29 cellular contexts compared by ENCODE assay signal in genomic region chr17:8836821-8837426, GRCh38. TPM values are rescaled to one million over a fixed set of nuclear protein-coding genes. Genes with fewer than 3 reads are reported as not detected.
DNase-seq lines count a peak whose midpoint lies in the region; ATAC-seq, FAIRE-seq and TF ChIP-seq lines count a peak whose summit lies in the region.
"Had no signal": no experiment of that assay in that cellular context is flagged by ENCODE, and none has a peak within 500 bp of the region (broad histone marks: within the 10 kb centered on the region; RNA-seq: fewer than 3 reads in every experiment).

No MANE protein-coding gene starts in this region.

- H3K36me3 Mint-ChIP-seq in GM23338 (ENCODE audit: low read depth) (no peaks in the 10 kb centered on the region), memory B cell (peaks cover 23% of the 10 kb centered on the region)
- H3K36me3 Mint-ChIP-seq: activated naive CD8-positive, alpha-beta T cell; CD4-positive, CD25-positive, alpha-beta regulatory T cell; mesothelial cell of epicardium; WTC11 had no signal

- no peak overlapping the region for H2BK120ac ChIP-seq in H1 (replicated peaks; ENCODE audit: low read depth, low read length)

- 87% methylated on average over 10 of the region's 12 CpGs; no CpG with 5 or more reads in 1 of the 2 experiments for WGBS in H1 (ENCODE audit: extremely low coverage in 1 of 2, insufficient coverage in 1 of 2, insufficient read length in 1 of 2, insufficient replicate concordance in 2 of 2, low coverage in 1 of 2, low lambda C conversion rate in 2 of 2, missing lambda C conversion rate in 1 of 2), 2 experiments

- H3F3A ChIP-seq in GM23338 (replicated peaks; ENCODE audit: low read depth) = no peaks in the 10 kb centered on the region

- H3K18ac ChIP-seq in H1 (ENCODE audit: extremely low read depth, low read length) = no peak overlapping the region; the same call in 1 of the 2 replicates

- H4K20me1 ChIP-seq in GM23338 (replicated peaks; ENCODE audit: insufficient read depth) (no peaks in the 10 kb centered on the region), H1 (replicated peaks in 1 of 2; ENCODE audit: control insufficient read depth in 1 of 2, insufficient read depth in 2 of 2, low read length in 2 of 2) (no peaks in the 10 kb centered on the region)

- H4K5ac ChIP-seq in H1 (ENCODE audit: insufficient read length, low read depth, low read length) = peak overlapping the region; percentile 4

- CTCF ChIA-PET in H1 (lab: Charles Lee; ENCODE audit: partially characterized antibody) = interaction anchor here (0.8 to 1.6 kb wide), 4 partner anchors 9 to 52 kb away, joined by 3 to 8 read pairs (median 4); no protein-coding TSS in a partner anchor

- no peak overlapping the region for H2AK5ac ChIP-seq in H1 (ENCODE audit: low read depth, low read length)

- H3K27ac ChIP-seq in GM23338 (ENCODE audit: low read depth) = no peak overlapping the region
- H3K27ac ChIP-seq in H1 (ENCODE audit: low read depth, low read length) = no peak overlapping the region
- H3K27ac ChIP-seq in vagina = no peak overlapping the region
- H3K27ac ChIP-seq: epithelial cell of prostate, skin epidermis, tibial nerve had no signal

- H3K79me2 ChIP-seq in GM23338 (replicated peaks; ENCODE audit: insufficient read depth) (no peaks in the 10 kb centered on the region), H1 (ENCODE audit: control insufficient read depth in 1 of 2, insufficient read depth in 2 of 2, low read length in 2 of 2) (no peaks in the 10 kb centered on the region)

- H2BK12ac ChIP-seq in H1 (ENCODE audit: low read depth, low read length) = 0 out of 2 replicates have a peak overlapping the region, but pooled peaks have one; percentile 62

- H3K9me3 Mint-ChIP-seq in GM23338 (peaks cover 3% of the 10 kb centered on the region; the same call in 1 of the 3 replicates), memory B cell (no peaks in the 10 kb centered on the region)
- H3K9me3 Mint-ChIP-seq: CD4-positive, CD25-positive, alpha-beta regulatory T cell had no signal

- H3K79me1 ChIP-seq in H1 (ENCODE audit: low read depth, low read length) = no peaks in the 10 kb centered on the region

- no peak for TF ChIP-seq CTCF in GM23338 (conservative IDR thresholded peaks at IDR 0.05; ENCODE audit: low read depth in 2 of 2)
- no peak for TF ChIP-seq CTCF in H1 (IDR thresholded peaks at IDR 0.05; ENCODE audit: control extremely low read depth in 1 of 3, insufficient read depth in 1 of 3, low read depth in 1 of 3, low read length in 3 of 3)
- TF ChIP-seq CTCF in vagina (IDR thresholded peaks at IDR 0.05) = no peak

- no peak for TF ChIP-seq EP300 in H1 (IDR thresholded peaks at IDR 0.05; ENCODE audit: borderline replicate concordance in 1 of 2, low read depth in 2 of 2, low read length in 2 of 2)

- no peak overlapping the region for H2BK15ac ChIP-seq in H1 (ENCODE audit: low read length)

- H2BK5ac ChIP-seq in H1 (ENCODE audit: low read depth, low read length) = no peak overlapping the region

- H3K4me1 Mint-ChIP-seq in GM23338 (peaks cover 13% of the 10 kb centered on the region), memory B cell (no peaks in the 10 kb centered on the region)
- H3K4me1 Mint-ChIP-seq: CD4-positive, CD25-positive, alpha-beta regulatory T cell; naive B cell had no signal

- H3K4me3 ChIP-seq in GM23338 (no peak overlapping the region), H1 (ENCODE audit: extremely low read depth in 1 of 4, insufficient read depth in 2 of 4, low read depth in 3 of 4, low read length in 4 of 4) (no peak overlapping the region), vagina (no peak overlapping the region)
- H3K4me3 ChIP-seq: HAP-1, skin epidermis, tibial nerve had no signal

- intact Hi-C loops in vagina (cut with DNase I) = no loop called here

- TF ChIP-seq POLR2A in H1 (IDR thresholded peaks at IDR 0.05; ENCODE audit: control extremely low read depth in 1 of 2, low read depth in 2 of 2, low read length in 2 of 2) (no peak), vagina (IDR thresholded peaks at IDR 0.05) (no peak)

- no peaks in the 10 kb centered on the region for H3K36me3 ChIP-seq in GM23338 (ENCODE audit: insufficient read depth)
- H3K36me3 ChIP-seq in H1 (ENCODE audit: control insufficient read depth in 2 of 4, insufficient read depth in 4 of 4, low read length in 3 of 4) = no peaks in the 10 kb centered on the region
- no peaks in the 10 kb centered on the region for H3K36me3 ChIP-seq in vagina
- H3K36me3 ChIP-seq: HAP-1, tibial nerve had no signal

- TF ChIP-seq RAD21 in H1 (IDR thresholded peaks at IDR 0.05 in 1 of 2, conservative IDR thresholded peaks at IDR 0.05 in 1 of 2; ENCODE audit: low read depth in 2 of 2, low read length in 2 of 2) = no peak

- peak overlapping the region; percentile 7 for H4K91ac ChIP-seq in H1 (replicated peaks; ENCODE audit: insufficient read length, low read length)

- H3K27me3 ChIP-seq in GM23338 (ENCODE audit: insufficient read depth) = no peaks in the 10 kb centered on the region
- H3K27me3 ChIP-seq in H1 (replicated peaks in 1 of 4; ENCODE audit: control insufficient read depth in 3 of 4, extremely low read depth in 1 of 4, insufficient read depth in 3 of 4, low read length in 3 of 4) = no peaks in the 10 kb centered on the region
- H3K27me3 ChIP-seq in vagina = no peaks in the 10 kb centered on the region
- H3K27me3 ChIP-seq: tibial nerve had no signal

- no peak overlapping the region for H3K4me3 Mint-ChIP-seq in GM23338
- H3K4me3 Mint-ChIP-seq in memory B cell = no peak overlapping the region
- H3K4me3 Mint-ChIP-seq: activated naive CD8-positive, alpha-beta T cell; CD4-positive, CD25-positive, alpha-beta regulatory T cell; mesothelial cell of epicardium; naive B cell; WTC11 had no signal

- H3K4me1 ChIP-seq in GM23338 (ENCODE audit: insufficient read depth) = no peaks in the 10 kb centered on the region; the same call in 1 of the 2 replicates
- peaks cover 0 to 5% (median 4%) of the 10 kb centered on the region in 4 experiments; a peak in 6 of 7 replicates for H3K4me1 ChIP-seq in H1 (replicated peaks in 1 of 4; ENCODE audit: control insufficient read depth in 3 of 4, insufficient read depth in 4 of 4, low read length in 3 of 4)
- H3K4me1 ChIP-seq in vagina = no peaks in the 10 kb centered on the region
- H3K4me1 ChIP-seq: HAP-1, tibial nerve had no signal

- DNase-seq in GM23338 (ENCODE audit: low spot score) = no peak
- DNase-seq in H1 (ENCODE audit: low read depth in 1 of 2, low spot score in 2 of 2) = peak in 1 of 2 experiments; percentile 36
- peak in 1 of 2 donors; percentile 6 for DNase-seq in memory B cell (ENCODE audit: low spot score in 2 of 2)
- peak; percentile 52 to 72 for DNase-seq in vagina (ENCODE audit: extremely low spot score in 2 of 2)
- DNase-seq in urothelium cell line (ENCODE audit: low spot score) = no peak
- no peak for DNase-seq in AG08396 (ENCODE audit: low spot score)
- DNase-seq: activated CD4-positive, alpha-beta T cell treated with anti-CD3 and anti-CD28 coated beads, Interleukin-2, amount 50 U/mL, for 1 hour; activated effector memory CD4-positive, alpha-beta T cell treated with Interleukin-2 at 50 U/mL for 16 hours; anterior cingulate cortex; CD4-positive, CD25-positive, alpha-beta regulatory T cell; effector CD8-positive, alpha-beta T cell; glutamatergic neuron; kidney; naive B cell; NCI-H1092; NCI-H187; NCI-H2171 treated with DMSO at 0.1 percent for 48 hours; NCI-H526 treated with DMSO at 0.1 percent for 48 hours; nucleus accumbens; Right ventricle myocardium superior had no signal

- POLR2A ChIA-PET in H1 (lab: Charles Lee; ENCODE audit: partially characterized antibody) = interaction anchor here (0.9 to 1.3 kb wide), 3 partner anchors 21 to 230 kb away, joined by 3 read pairs; no protein-coding TSS in a partner anchor

- no peak overlapping the region for H3K56ac ChIP-seq in H1 (replicated peaks; ENCODE audit: insufficient read length, low read depth, low read length)

- H3K4me2 ChIP-seq in GM23338 = no peak overlapping the region
- H3K4me2 ChIP-seq in H1 (ENCODE audit: insufficient read depth in 1 of 2, low read depth in 2 of 2, low read length in 2 of 2) = no peak overlapping the region

- no peaks in the 10 kb centered on the region for H3K9me2 ChIP-seq in GM23338 (ENCODE audit: insufficient read depth)

- no peak overlapping the region for H3K14ac ChIP-seq in H1 (ENCODE audit: insufficient read length)

- H2AFZ ChIP-seq in GM23338 = peak overlapping the region; percentile 74; the same call in 1 of the 2 replicates
- H2AFZ ChIP-seq in H1 (ENCODE audit: low read length) = peak overlapping the region; percentile 92; the same call in 1 of the 2 replicates

- peaks cover 7% of the 10 kb centered on the region for H3K27me3 Mint-ChIP-seq in GM23338 (ENCODE audit: insufficient read depth, low read depth, poor library complexity)
- H3K27me3 Mint-ChIP-seq in memory B cell = no peaks in the 10 kb centered on the region
- H3K27me3 Mint-ChIP-seq: activated naive CD8-positive, alpha-beta T cell had no signal

- no peaks in the 10 kb centered on the region for H3K9me3 ChIP-seq in H1 (ENCODE audit: insufficient read depth in 2 of 2, low read depth in 1 of 2, low read length in 1 of 2)
- H3K9me3 ChIP-seq in vagina = no peaks in the 10 kb centered on the region
- H3K9me3 ChIP-seq: HAP-1 had no signal

- H2BK20ac ChIP-seq in H1 (ENCODE audit: low read length) = no peak overlapping the region

- no peak overlapping the region for H3K4ac ChIP-seq in H1 (replicated peaks; ENCODE audit: insufficient read length, low read depth, low read length)

- no peak overlapping the region for H3K27ac Mint-ChIP-seq in GM23338
- peak overlapping the region; percentile 33 for H3K27ac Mint-ChIP-seq in memory B cell
- H3K27ac Mint-ChIP-seq: activated naive CD8-positive, alpha-beta T cell; CD4-positive, CD25-positive, alpha-beta regulatory T cell; mesothelial cell of epicardium; WTC11 had no signal

- no peaks in the 10 kb centered on the region for H3K23me2 ChIP-seq in H1 (ENCODE audit: low read depth, low read length)

- FAIRE-seq in H1 (lab: Jason Lieb, UNC) (no peak), urothelium cell line (lab: Jason Lieb, UNC) (no peak)
- FAIRE-seq: kidney had no signal

- ATAC-seq in GM23338 (no peak), memory B cell (ENCODE audit: low read depth) (no peak), GM21423 (IDR thresholded peaks at IDR 0.05; ENCODE audit: unreplicated experiment) (no peak)
- ATAC-seq: WTC11 had no signal

- peak overlapping the region; percentile 69; the same call in 1 of the 2 replicates for H4K8ac ChIP-seq in H1 (ENCODE audit: extremely low read depth, insufficient read depth, low read length)

- H3K23ac ChIP-seq in H1 (ENCODE audit: insufficient read length) = no peak overlapping the region

- no peak overlapping the region; a peak in 2 of 7 replicates for H3K9ac ChIP-seq in H1 (replicated peaks in 1 of 4; ENCODE audit: extremely low read depth in 1 of 4, low read depth in 3 of 4, low read length in 3 of 4)

RNA-seq across cellular contexts. Expression of gene PIK3R6, which starts 30.6 kb away (rescaled TPM):
- total RNA-seq in GM23338 (2014; rRNA removed; shearing (Covaris generic)) = 0.24 TPM in 1 of 2 replicates, not detected in the other
- 0.11 and 0.14 TPM in 2 replicates for polyA plus RNA-seq in GM23338 (2016; fragmentation: Nextera tagmentation; extraction: Ambion mirVana)
- 0.23 and 0.24 TPM in 2 replicates for total RNA-seq in H1 (2021; fragmentation: NEBNext Ultra II Directional; extraction: Animal tissue kit (Norgen Biotek cat#: 25700))
- polyA plus RNA-seq in H1 (2011; rRNA removed) = 0.72 and 1.2 TPM in 2 replicates
- polyA plus RNA-seq in H1 (2011; cell fraction: cytosol; rRNA removed) = 0.80 TPM
- polyA plus RNA-seq in H1 (2011; cell fraction: nucleus; rRNA removed) = 0.93 TPM
- polyA plus RNA-seq in H1 (2012, experiment 1 of 2) = 0.29 to 1.2 TPM (median 0.74 TPM) in 4 replicates
- polyA plus RNA-seq in H1 (2012, experiment 2 of 2) = 0.31 TPM
- polyA plus RNA-seq in H1 (2013, experiment 1 of 2) = 0.04 TPM
- 0.04 TPM for polyA plus RNA-seq in H1 (2013, experiment 2 of 2)
- polyA minus RNA-seq in H1 (2011; rRNA and poly(A)+ RNA removed) = 0.73 and 1.6 TPM in 2 replicates
- not detected for polyA minus RNA-seq in H1 (2011; cell fraction: cytosol; rRNA and poly(A)+ RNA removed)
- polyA minus RNA-seq in H1 (2011; cell fraction: nucleus; rRNA and poly(A)+ RNA removed) = 1.00 TPM
- total RNA-seq in vagina = 3.2 TPM
- total RNA-seq: bronchial epithelial cell, mesothelial cell of epicardium had no signal
- polyA plus RNA-seq: CD4-positive, CD25-positive, alpha-beta regulatory T cell had no signal

RNA-seq across cellular contexts. Expression of gene MFSD6L, which starts 37.8 kb away (rescaled TPM):
- total RNA-seq in GM23338 (2014; rRNA removed; shearing (Covaris generic)) = 1.9 and 2.8 TPM in 2 replicates
- polyA plus RNA-seq in GM23338 (2016; fragmentation: Nextera tagmentation; extraction: Ambion mirVana) (0.52 and 1.4 TPM in 2 replicates), H1 (2011; rRNA removed) (2.7 and 3.5 TPM in 2 replicates)
- 2.6 and 2.8 TPM in 2 replicates for total RNA-seq in H1 (2021; fragmentation: NEBNext Ultra II Directional; extraction: Animal tissue kit (Norgen Biotek cat#: 25700))
- polyA plus RNA-seq in H1 (2011; cell fraction: cytosol; rRNA removed) = 3.2 TPM
- polyA plus RNA-seq in H1 (2011; cell fraction: nucleus; rRNA removed) = 3.5 TPM
- polyA plus RNA-seq in H1 (2012, experiment 1 of 2) = 1.8 to 3.3 TPM (median 3.0 TPM) in 4 replicates
- polyA plus RNA-seq in H1 (2012, experiment 2 of 2) = 2.3 TPM
- polyA plus RNA-seq in H1 (2013, experiment 1 of 2) = 2.5 TPM
- polyA plus RNA-seq in H1 (2013, experiment 2 of 2) = 2.2 TPM
- 2.8 and 3.6 TPM in 2 replicates for polyA minus RNA-seq in H1 (2011; rRNA and poly(A)+ RNA removed)
- polyA minus RNA-seq in H1 (2011; cell fraction: cytosol; rRNA and poly(A)+ RNA removed) = 2.3 TPM
- polyA minus RNA-seq in H1 (2011; cell fraction: nucleus; rRNA and poly(A)+ RNA removed) = 4.0 TPM
- not detected for total RNA-seq in vagina
- total RNA-seq: bronchial epithelial cell; CD4-positive, CD25-positive, alpha-beta regulatory T cell; tibial nerve had no signal
- polyA plus RNA-seq: CD4-positive, CD25-positive, alpha-beta regulatory T cell had no signal

Comparison
In these comparisons a context has a peak if more than half of its experiments do, and no peak if none do; other contexts are left out.
1. DNase-seq: peak in vagina (2 of 2); none in GM23338 (single experiment), urothelium cell line (single experiment) and AG08396 (single experiment).